In genomic region chr22:28259774-28260173, GRCh38 we compare ENCODE assay signal across 38 cellular contexts.
"Had no signal": no experiment of that assay in that cellular context is flagged by ENCODE, and none has a peak within 500 bp of the region (broad histone marks: within the 10 kb centered on the region; RNA-seq: fewer than 3 reads in every experiment).

No MANE protein-coding gene starts in this region.

- H3K27ac ChIP-seq: adrenal gland, body of pancreas, breast epithelium, cardiac muscle cell, colonic mucosa, esophagus muscularis mucosa, foreskin keratinocyte, gastroesophageal sphincter, heart right ventricle had no signal

- H3K36me3 ChIP-seq: adrenal gland, breast epithelium, cardiac muscle cell, colonic mucosa, gastroesophageal sphincter had no signal

- H3K9me3 Mint-ChIP-seq: activated CD4-positive, alpha-beta memory T cell treated with anti-CD3 and anti-CD28 coated beads for 36 hours; activated CD4-positive, alpha-beta T cell treated with anti-CD3 and anti-CD28 coated beads, Interleukin-2, amount 10 ng/mL, durations not matched to agents 24 days and 14 days; activated naive CD4-positive, alpha-beta T cell treated with anti-CD3 and anti-CD28 coated beads, Interleukin-2, amount 50 U/mL, for 24 hours; activated naive CD8-positive, alpha-beta T cell treated with anti-CD3 and anti-CD28 coated beads for 36 hours; activated naive CD8-positive, alpha-beta T cell treated with anti-CD3 and anti-CD28 coated beads, Interleukin-2, amount 50 U/mL, for 24 hours; activated T-helper 2 cell treated with anti-CD3 and anti-CD28 coated beads, Interferon-gamma antibody, Interleukin-2, Interleukin-4, amounts not matched to agents 10 μg/mL and 5 μg/mL and 100 μg/mL, durations not matched to agents 14 hours and 24 hours and 36 hours; dendritic cell treated with granulocyte-macrophage colony-stimulating factor and Interleukin-4, amounts not matched to agents 40 ng/mL and 50 ng/mL, for 4 days; T-helper 2 cell treated with Interferon-gamma antibody and Interleukin-4, amounts not matched to agents 5 μg/mL and 100 μg/mL, for 36 hours had no signal

- H3K9me3 ChIP-seq: adrenal gland, body of pancreas, breast epithelium, colonic mucosa, esophagus muscularis mucosa, gastroesophageal sphincter had no signal

- H3K27ac Mint-ChIP-seq: activated CD4-positive, alpha-beta memory T cell treated with anti-CD3 and anti-CD28 coated beads for 36 hours; activated CD4-positive, alpha-beta T cell treated with anti-CD3 and anti-CD28 coated beads for 36 hours; activated CD4-positive, alpha-beta T cell treated with anti-CD3 and anti-CD28 coated beads, Interleukin-2, amount 10 ng/mL, durations not matched to agents 24 days and 14 days; activated CD8-positive, alpha-beta memory T cell treated with anti-CD3 and anti-CD28 coated beads, Interleukin-2, amount 10 ng/mL, durations not matched to agents 7 days and 5 days; activated CD8-positive, alpha-beta T cell treated with anti-CD3 and anti-CD28 coated beads, Interleukin-2, amount 10 ng/mL, durations not matched to agents 7 days and 5 days; activated naive CD4-positive, alpha-beta T cell treated with anti-CD3 and anti-CD28 coated beads for 36 hours; activated naive CD4-positive, alpha-beta T cell treated with anti-CD3 and anti-CD28 coated beads, Interleukin-2, amount 50 U/mL, for 24 hours; activated naive CD8-positive, alpha-beta T cell treated with anti-CD3 and anti-CD28 coated beads for 36 hours; activated naive CD8-positive, alpha-beta T cell treated with anti-CD3 and anti-CD28 coated beads, Interleukin-2, amount 50 U/mL, for 24 hours; activated T-helper 1 cell treated with anti-CD3 and anti-CD28 coated beads, Interleukin-12 subunit alpha, Interleukin-12 subunit beta, Interleukin-2, Interleukin-4 antibody, amounts not matched to agents 30 ng/mL and 10 ng/mL and 1 ng/mL, durations not matched to agents 14 hours and 24 hours and 36 hours; activated T-helper 2 cell treated with anti-CD3 and anti-CD28 coated beads, Interferon-gamma antibody, Interleukin-2, Interleukin-4, amounts not matched to agents 10 μg/mL and 5 μg/mL and 100 μg/mL, durations not matched to agents 14 hours and 24 hours and 36 hours; dendritic cell treated with granulocyte-macrophage colony-stimulating factor and Interleukin-4, amounts not matched to agents 40 ng/mL and 50 ng/mL, for 4 days; T-helper 17 cell; T-helper 2 cell treated with Interferon-gamma antibody and Interleukin-4, amounts not matched to agents 5 μg/mL and 100 μg/mL, for 36 hours had no signal

- H3K4me1 ChIP-seq: adrenal gland, body of pancreas, breast epithelium, colonic mucosa, foreskin keratinocyte had no signal

- H3K27me3 ChIP-seq: adrenal gland, body of pancreas, breast epithelium, cardiac muscle cell, colonic mucosa, dorsolateral prefrontal cortex, esophagus muscularis mucosa, foreskin keratinocyte, gastroesophageal sphincter, heart right ventricle had no signal

- H3K36me3 Mint-ChIP-seq: activated CD4-positive, alpha-beta memory T cell treated with anti-CD3 and anti-CD28 coated beads for 36 hours; activated CD8-positive, alpha-beta memory T cell treated with anti-CD3 and anti-CD28 coated beads, Interleukin-2, amount 10 ng/mL, durations not matched to agents 7 days and 5 days had no signal

- H3K27me3 Mint-ChIP-seq: activated CD4-positive, alpha-beta T cell treated with anti-CD3 and anti-CD28 coated beads for 36 hours; activated naive CD4-positive, alpha-beta T cell treated with anti-CD3 and anti-CD28 coated beads, Interleukin-2, amount 50 U/mL, for 24 hours; activated naive CD8-positive, alpha-beta T cell treated with anti-CD3 and anti-CD28 coated beads for 36 hours; activated naive CD8-positive, alpha-beta T cell treated with anti-CD3 and anti-CD28 coated beads, Interleukin-2, amount 50 U/mL, for 24 hours; dendritic cell treated with granulocyte-macrophage colony-stimulating factor and Interleukin-4, amounts not matched to agents 40 ng/mL and 50 ng/mL, for 4 days had no signal

- DNase-seq: activated CD4-positive, alpha-beta memory T cell treated with anti-CD3 and anti-CD28 coated beads for 36 hours; activated CD4-positive, alpha-beta T cell treated with anti-CD3 and anti-CD28 coated beads for 36 hours; activated CD4-positive, alpha-beta T cell treated with anti-CD3 and anti-CD28 coated beads, Interleukin-2, amount 10 ng/mL, durations not matched to agents 24 days and 14 days; activated CD4-positive, CD25-positive, alpha-beta regulatory T cell; activated CD4-positive, CD25-positive, alpha-beta regulatory T cell treated with anti-CD3 and anti-CD28 coated beads, Interleukin-2, amount 50 U/mL, for 72 hours; activated CD8-positive, alpha-beta memory T cell treated with anti-CD3 and anti-CD28 coated beads, Interleukin-2, amount 10 ng/mL, durations not matched to agents 7 days and 5 days; activated CD8-positive, alpha-beta memory T cell treated with anti-CD3 and anti-CD28 coated beads, Interleukin-2, amount 50 U/mL, for 4 hours; activated CD8-positive, alpha-beta T cell treated with anti-CD3 and anti-CD28 coated beads, Interleukin-2, amount 10 ng/mL, durations not matched to agents 7 days and 5 days; activated effector memory CD4-positive, alpha-beta T cell treated with anti-CD3 and anti-CD28 coated beads, Interleukin-2, amount 50 U/mL, for 16 hours; activated naive CD4-positive, alpha-beta T cell treated with anti-CD3 and anti-CD28 coated beads for 36 hours; activated naive CD8-positive, alpha-beta T cell treated with anti-CD3 and anti-CD28 coated beads for 36 hours; activated naive CD8-positive, alpha-beta T cell treated with anti-CD3 and anti-CD28 coated beads, Interleukin-2, amount 50 U/mL, for 24 hours; activated T-cell treated with anti-CD3 and anti-CD28 coated beads, Interleukin-2, amount 50 U/mL, for 1 hour; activated T-cell treated with anti-CD3 and anti-CD28 coated beads, Interleukin-2, amount 50 U/mL, for 48 hours; adrenal gland; amygdala; aorta; body of pancreas; central memory CD4-positive, alpha-beta T cell; cerebellar nuclear complex; colonic mucosa; dorsolateral prefrontal cortex; effector memory CD4-positive, alpha-beta T cell; erythroblast; foreskin keratinocyte; heart right ventricle; T-helper 1 cell; T-helper 17 cell; T1000 had no signal

- ATAC-seq: activated CD4-positive, alpha-beta T cell treated with anti-CD3 and anti-CD28 coated beads for 36 hours; activated CD8-positive, alpha-beta memory T cell treated with anti-CD3 and anti-CD28 coated beads, Interleukin-2, amount 10 ng/mL, durations not matched to agents 7 days and 5 days; activated CD8-positive, alpha-beta T cell treated with anti-CD3 and anti-CD28 coated beads, Interleukin-2, amount 10 ng/mL, durations not matched to agents 7 days and 5 days; activated naive CD8-positive, alpha-beta T cell treated with anti-CD3 and anti-CD28 coated beads, Interleukin-2, amount 50 U/mL, for 24 hours; body of pancreas; foreskin keratinocyte; gastroesophageal sphincter; heart right ventricle; T-helper 17 cell had no signal

- H3K4me1 Mint-ChIP-seq: activated CD4-positive, alpha-beta T cell treated with anti-CD3 and anti-CD28 coated beads for 36 hours; activated CD4-positive, alpha-beta T cell treated with anti-CD3 and anti-CD28 coated beads, Interleukin-2, amount 10 ng/mL, durations not matched to agents 24 days and 14 days; activated CD8-positive, alpha-beta memory T cell treated with anti-CD3 and anti-CD28 coated beads, Interleukin-2, amount 10 ng/mL, durations not matched to agents 7 days and 5 days; activated naive CD4-positive, alpha-beta T cell treated with anti-CD3 and anti-CD28 coated beads, Interleukin-2, amount 50 U/mL, for 24 hours; activated naive CD8-positive, alpha-beta T cell treated with anti-CD3 and anti-CD28 coated beads for 36 hours; activated naive CD8-positive, alpha-beta T cell treated with anti-CD3 and anti-CD28 coated beads, Interleukin-2, amount 50 U/mL, for 24 hours; T-helper 17 cell had no signal

- H3K4me3 ChIP-seq: adrenal gland, body of pancreas, breast epithelium, cardiac muscle cell, colonic mucosa, dorsolateral prefrontal cortex, esophagus muscularis mucosa, gastroesophageal sphincter, heart right ventricle had no signal

- H3K4me3 Mint-ChIP-seq: activated CD4-positive, alpha-beta memory T cell treated with anti-CD3 and anti-CD28 coated beads for 36 hours; activated CD4-positive, alpha-beta T cell treated with anti-CD3 and anti-CD28 coated beads for 36 hours; activated CD4-positive, alpha-beta T cell treated with anti-CD3 and anti-CD28 coated beads, Interleukin-2, amount 10 ng/mL, durations not matched to agents 24 days and 14 days; activated CD8-positive, alpha-beta memory T cell treated with anti-CD3 and anti-CD28 coated beads, Interleukin-2, amount 10 ng/mL, durations not matched to agents 7 days and 5 days; activated CD8-positive, alpha-beta T cell treated with anti-CD3 and anti-CD28 coated beads, Interleukin-2, amount 10 ng/mL, durations not matched to agents 7 days and 5 days; activated naive CD4-positive, alpha-beta T cell treated with anti-CD3 and anti-CD28 coated beads for 36 hours; activated naive CD4-positive, alpha-beta T cell treated with anti-CD3 and anti-CD28 coated beads, Interleukin-2, amount 50 U/mL, for 24 hours; activated naive CD8-positive, alpha-beta T cell treated with anti-CD3 and anti-CD28 coated beads for 36 hours; activated naive CD8-positive, alpha-beta T cell treated with anti-CD3 and anti-CD28 coated beads, Interleukin-2, amount 50 U/mL, for 24 hours; activated T-helper 1 cell treated with anti-CD3 and anti-CD28 coated beads, Interleukin-12 subunit alpha, Interleukin-12 subunit beta, Interleukin-2, Interleukin-4 antibody, amounts not matched to agents 30 ng/mL and 10 ng/mL and 1 ng/mL, durations not matched to agents 14 hours and 24 hours and 36 hours; dendritic cell treated with granulocyte-macrophage colony-stimulating factor and Interleukin-4, amounts not matched to agents 40 ng/mL and 50 ng/mL, for 4 days; T-helper 17 cell; T-helper 2 cell treated with Interferon-gamma antibody and Interleukin-4, amounts not matched to agents 5 μg/mL and 100 μg/mL, for 36 hours had no signal
